In the genomic region with DNA sequence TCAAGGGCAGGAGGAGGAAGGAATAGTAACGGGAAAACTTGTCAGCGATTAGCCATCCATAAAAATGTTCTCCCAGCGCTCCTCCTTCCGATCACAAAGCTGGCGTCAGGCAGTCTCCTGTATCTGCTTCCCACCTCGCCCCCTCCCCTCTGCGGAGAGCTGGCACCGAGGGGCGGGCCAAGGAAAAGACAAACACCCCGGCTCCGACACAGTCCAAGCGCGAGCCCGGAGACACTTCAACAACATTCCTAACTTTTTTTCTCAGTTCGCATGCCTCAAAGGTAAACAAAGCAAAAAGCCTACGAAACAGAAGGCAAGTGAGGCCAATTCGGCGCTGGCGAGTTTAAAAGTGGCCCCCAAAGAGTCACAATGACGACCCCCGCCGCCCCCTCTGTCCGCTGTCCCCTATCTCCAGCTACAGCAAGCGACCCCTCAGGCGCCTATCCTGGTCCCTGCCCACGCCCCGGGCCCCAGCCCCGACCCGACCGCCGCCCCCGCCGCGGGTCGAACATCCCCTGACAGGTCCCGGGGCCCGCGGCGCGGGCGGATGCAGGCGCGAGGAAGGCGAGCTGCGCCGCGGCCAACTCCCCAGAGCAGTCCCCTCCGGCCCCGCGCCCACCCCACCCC, we compare ENCODE assay signal across 9 cellular contexts. TPM values are rescaled to one million over a fixed set of nuclear protein-coding genes. Genes with fewer than 3 reads are reported as not detected.
DNase-seq lines count a peak whose midpoint lies in the region; ATAC-seq and TF ChIP-seq lines count a peak whose summit lies in the region.
"Had no signal": no experiment of that assay in that cellular context is flagged by ENCODE, and none has a peak within 500 bp of the region (broad histone marks: within the 10 kb centered on the region; RNA-seq: fewer than 3 reads in every experiment).

No MANE protein-coding gene starts in this region.

- H3K27ac ChIP-seq in A673 (ENCODE audit: low read depth, low read length, poor library complexity, severe bottlenecking): peak overlapping the region; percentile 74
- peak overlapping the region; percentile 83 for H3K27ac ChIP-seq in left ventricle myocardium inferior (replicated peaks)
- peak overlapping the region; percentile 54 for H3K27ac ChIP-seq in rectal smooth muscle tissue (ENCODE audit: low read depth, low read length)

- POLR2A ChIA-PET in A673 (lab: Charles Lee; ENCODE audit: low non-redundant PET): no interaction called here

- ATAC-seq in GM18868 (IDR thresholded peaks at IDR 0.05; ENCODE audit: unreplicated experiment): peak; percentile 29

- H3K36me3 ChIP-seq in A673 (ENCODE audit: insufficient read depth, low read length, poor library complexity, severe bottlenecking): no peaks in the 10 kb centered on the region
- no peaks in the 10 kb centered on the region for H3K36me3 ChIP-seq in left ventricle myocardium inferior
- no peaks in the 10 kb centered on the region for H3K36me3 ChIP-seq in rectal smooth muscle tissue (ENCODE audit: control insufficient read depth, insufficient read depth, low read length)

- H3K9me3 ChIP-seq in A673 (ENCODE audit: low read depth, low read length, poor library complexity, severe bottlenecking) (no peaks in the 10 kb centered on the region), left ventricle myocardium inferior (replicated peaks) (no peaks in the 10 kb centered on the region)

- TF ChIP-seq CTCF in A673 (conservative IDR thresholded peaks at IDR 0.05; ENCODE audit: low read depth, low read length) (no peak), left ventricle myocardium inferior (IDR thresholded peaks at IDR 0.05; ENCODE audit: borderline replicate concordance) (no peak)

- CTCF ChIA-PET in A673 (lab: Charles Lee): no interaction called here

- H3K4me3 Mint-ChIP-seq in activated naive CD8-positive, alpha-beta T cell: peak overlapping the region; percentile 66

- no peaks in the 10 kb centered on the region for H3K36me3 Mint-ChIP-seq in activated naive CD8-positive, alpha-beta T cell

- peaks cover 12% of the 10 kb centered on the region for H3K4me1 Mint-ChIP-seq in activated naive CD8-positive, alpha-beta T cell (ENCODE audit: low read depth)

- H3K4me1 ChIP-seq in A673 (ENCODE audit: insufficient read depth, low read length, poor library complexity, severe bottlenecking): peaks cover 54% of the 10 kb centered on the region
- peaks cover 24% of the 10 kb centered on the region for H3K4me1 ChIP-seq in left ventricle myocardium inferior
- peaks cover 6% of the 10 kb centered on the region for H3K4me1 ChIP-seq in rectal smooth muscle tissue (ENCODE audit: control insufficient read depth, insufficient read depth, low read length)

- H3K27ac Mint-ChIP-seq in activated naive CD8-positive, alpha-beta T cell: no peak overlapping the region

- peak overlapping the region; percentile 79 for H3K4me3 ChIP-seq in A673 (ENCODE audit: low read depth, low read length, poor library complexity, severe bottlenecking)
- H3K4me3 ChIP-seq in left ventricle myocardium inferior: peak overlapping the region; percentile 77
- H3K4me3 ChIP-seq in rectal smooth muscle tissue (ENCODE audit: low read length): peak overlapping the region; percentile 75

- H3K27me3 Mint-ChIP-seq in activated naive CD8-positive, alpha-beta T cell: peaks cover 43% of the 10 kb centered on the region

- H3K9ac ChIP-seq in rectal smooth muscle tissue (ENCODE audit: low read length): no peak overlapping the region

- no TSS peak for BruUV-seq in A673 (replicated peaks; lab: Mats Ljungman, UMichigan)

- H3K27me3 ChIP-seq in A673 (replicated peaks; ENCODE audit: insufficient read depth, low read depth, low read length, poor library complexity) (no peaks in the 10 kb centered on the region), left ventricle myocardium inferior (ENCODE audit: low read depth) (no peaks in the 10 kb centered on the region), rectal smooth muscle tissue (ENCODE audit: control insufficient read depth, insufficient read depth, low read length) (no peaks in the 10 kb centered on the region)

- DNase-seq in A673 (ENCODE audit: low spot score): peak; percentile 73
- peak; percentile 57 for DNase-seq in NCI-H1092 (lab: John Stamatoyannopoulos, UW)
- peak; percentile 37 for DNase-seq in left ventricle myocardium inferior
- no peak for DNase-seq in NCI-H1436 (lab: John Stamatoyannopoulos, UW)
- DNase-seq in NK-92 treated with Interleukin-12 subunit alpha and Interleukin-12 subunit beta, amount 100 ng/mL, for 24 hours (lab: John Stamatoyannopoulos, UW): no peak

- H3K9me3 Mint-ChIP-seq in activated naive CD8-positive, alpha-beta T cell (ENCODE audit: low read depth): no peaks in the 10 kb centered on the region

- intact Hi-C loops in A673 (cut with micrococcal nuclease; ENCODE audit: unreplicated experiment): loop anchor here (5.0 kb wide), 1 partner anchor 62 kb away; no protein-coding TSS in a partner anchor
- intact Hi-C loops in left ventricle myocardium inferior (cut with micrococcal nuclease): no loop called here

RNA-seq across cellular contexts. Expression of a gene that starts 0.7 kb away (rescaled TPM):
- total RNA-seq in A673 (2021): 23.3 and 24.6 TPM in 2 replicates
- total RNA-seq in left ventricle myocardium inferior: 4.2 TPM
- total RNA-seq: mononuclear cell had no signal

Comparison
In these comparisons a context has a peak if more than half of its experiments do, and no peak if none do; other contexts are left out.
1. DNase-seq: peak in A673 (single experiment), NCI-H1092 (single experiment) and left ventricle myocardium inferior (single experiment); none in NCI-H1436 (single experiment) and NK-92 treated with Interleukin-12 subunit alpha and Interleukin-12 subunit beta, amount 100 ng/mL, for 24 hours (single experiment).
2. Peak in every context shown above with its lines, with median percentiles within 50 percentile points of each other: H3K27ac ChIP-seq and H3K4me3 ChIP-seq.